8 cellular contexts compared by ENCODE assay signal in the genomic region with DNA sequence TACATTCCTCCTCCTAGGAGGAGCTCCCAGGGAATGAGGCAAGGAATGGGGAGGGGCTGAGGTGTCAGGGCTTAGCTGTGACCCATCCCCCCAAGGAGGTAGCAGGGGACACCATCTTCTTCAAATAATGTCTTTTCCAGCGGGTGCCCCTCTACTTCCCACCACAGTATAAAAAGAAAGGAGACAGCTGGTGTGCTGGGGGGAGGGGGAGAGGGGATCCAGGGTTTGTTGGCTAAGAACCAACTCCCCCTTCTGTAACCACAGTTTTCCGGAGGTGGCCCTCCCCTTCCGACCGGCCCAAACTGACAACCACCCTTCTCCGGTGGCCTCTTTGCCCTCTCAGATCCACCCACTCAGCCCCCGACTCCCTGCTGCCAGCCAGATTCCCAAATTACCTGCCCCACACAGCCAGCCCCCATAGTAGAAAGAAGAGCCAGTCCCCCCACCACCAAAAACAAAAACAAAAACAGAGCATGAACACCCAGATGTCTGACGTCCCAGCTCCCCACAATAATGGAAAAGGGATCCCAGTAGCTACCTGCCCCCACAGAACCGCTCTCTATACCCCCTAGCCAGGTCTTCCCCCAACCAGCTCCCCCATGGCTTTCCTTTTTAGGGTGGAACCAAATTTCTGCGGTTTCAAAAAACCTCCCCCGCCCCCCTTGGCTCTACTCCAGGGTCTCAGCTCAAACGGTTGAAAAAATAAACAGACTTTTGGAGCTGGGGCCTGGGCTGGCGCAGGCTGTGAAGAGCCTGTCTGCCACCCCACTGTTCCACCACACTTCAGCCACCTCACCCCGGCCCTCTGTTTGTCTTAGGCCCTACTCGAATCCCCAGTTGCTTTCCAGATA. TPM values are rescaled to one million over a fixed set of nuclear protein-coding genes. Genes with fewer than 3 reads are reported as not detected.
DNase-seq lines count a peak whose midpoint lies in the region; TF ChIP-seq lines count a peak whose summit lies in the region.

No MANE protein-coding gene starts in this region.

- H3K9me3 Mint-ChIP-seq in Calu3 (ENCODE audit: low read depth, unreplicated experiment), result no peaks in the 10 kb centered on the region
- H3K9me3 Mint-ChIP-seq in T-helper 1 cell treated with Interleukin-12 subunit alpha and Interleukin-12 subunit beta and Interleukin-4 antibody, amounts not matched to agents 30 μg/mL and 1 μg/mL, for 36 hours, result no peaks in the 10 kb centered on the region

- H3K4me3 Mint-ChIP-seq in Calu3 (ENCODE audit: low read depth, unreplicated experiment), result peak overlapping the region; percentile 78
- H3K4me3 Mint-ChIP-seq in T-helper 1 cell treated with Interleukin-12 subunit alpha and Interleukin-12 subunit beta and Interleukin-4 antibody, amounts not matched to agents 30 μg/mL and 1 μg/mL, for 36 hours, result peak overlapping the region; percentile 90

- BruUV-seq in Calu3 (replicated peaks; lab: Mats Ljungman, UMichigan), result no TSS peak

- peaks cover 84% of the 10 kb centered on the region for H3K36me3 Mint-ChIP-seq in Calu3 (ENCODE audit: insufficient read depth, unreplicated experiment)
- peaks cover 36% of the 10 kb centered on the region for H3K36me3 Mint-ChIP-seq in T-helper 1 cell treated with Interleukin-12 subunit alpha and Interleukin-12 subunit beta and Interleukin-4 antibody, amounts not matched to agents 30 μg/mL and 1 μg/mL, for 36 hours (ENCODE audit: low read depth)

- peaks cover 78% of the 10 kb centered on the region for H3K4me1 Mint-ChIP-seq in Calu3 (ENCODE audit: low read depth, unreplicated experiment)
- H3K4me1 Mint-ChIP-seq in T-helper 1 cell treated with Interleukin-12 subunit alpha and Interleukin-12 subunit beta and Interleukin-4 antibody, amounts not matched to agents 30 μg/mL and 1 μg/mL, for 36 hours (ENCODE audit: low read depth), result peaks cover 75% of the 10 kb centered on the region

- H3K27me3 Mint-ChIP-seq in Calu3 (ENCODE audit: unreplicated experiment), result no peaks in the 10 kb centered on the region
- H3K27me3 Mint-ChIP-seq in T-helper 1 cell treated with Interleukin-12 subunit alpha and Interleukin-12 subunit beta and Interleukin-4 antibody, amounts not matched to agents 30 μg/mL and 1 μg/mL, for 36 hours (ENCODE audit: low read depth), result no peaks in the 10 kb centered on the region

- TF ChIP-seq CTCF in Calu3 (IDR thresholded peaks at IDR 0.05; ENCODE audit: unreplicated experiment), result no peak
- no peak for TF ChIP-seq CTCF in astrocyte of the spinal cord (IDR thresholded peaks at IDR 0.05; ENCODE audit: low read depth, low read length)

- CTCF ChIA-PET in Calu3 (lab: Charles Lee), result interaction anchor here (0.8 to 2.5 kb wide), 8 partner anchors 13 to 90 kb away, joined by 4 to 10 read pairs (median 6); no protein-coding TSS in a partner anchor

- DNase-seq in Calu3 (peak; percentile 37), MV-4-11 (lab: John Stamatoyannopoulos, UW) (peak; percentile 81), astrocyte of the spinal cord (ENCODE audit: low read depth, low spot score) (peak; percentile 78), iPS-NIHi7 (ENCODE audit: extremely low spot score) (peak; percentile 80), kidney glomerular epithelial cell (lab: John Stamatoyannopoulos, UW) (no peak), foreskin melanocyte (no peak)
- peak; percentile 43 to 61 for DNase-seq in stimulated activated CD4-positive, alpha-beta T cell treated with anti-CD3 and anti-CD28 coated beads, Interleukin-1b, Interleukin-23, amount 100 ng/mL, for 4 hours (ENCODE audit: low read depth in 2 of 2)

- in situ Hi-C loops in astrocyte of the spinal cord (cut with HindIII; ENCODE audit: low sequenced_read_pairs), result no loop called here

- H3K27ac Mint-ChIP-seq in Calu3 (ENCODE audit: unreplicated experiment), result peak overlapping the region; percentile 73
- peak overlapping the region; percentile 83 for H3K27ac Mint-ChIP-seq in T-helper 1 cell treated with Interleukin-12 subunit alpha and Interleukin-12 subunit beta and Interleukin-4 antibody, amounts not matched to agents 30 μg/mL and 1 μg/mL, for 36 hours

- intact Hi-C loops in Calu3 (cut with micrococcal nuclease; ENCODE audit: unreplicated experiment), result no loop called here

- peak overlapping the region; percentile 93 for H3K4me3 ChIP-seq in astrocyte of the spinal cord (ENCODE audit: low read depth, low read length)

RNA-seq across cellular contexts. Expression of a gene that starts 2.1 kb away (rescaled TPM):
- 69.2 and 97.6 TPM in 2 replicates for total RNA-seq in Calu3 (2022)

RNA-seq across cellular contexts. Expression of a gene that starts 34.8 kb away (rescaled TPM):
- not detected in 2 replicates for total RNA-seq in Calu3 (2022)

RNA-seq across cellular contexts. Expression of a gene that starts 42.1 kb away (rescaled TPM):
- 99.3 and 107 TPM in 2 replicates for total RNA-seq in Calu3 (2022)

RNA-seq across cellular contexts. Expression of a gene that starts 44.5 kb away (rescaled TPM):
- 215 and 246 TPM in 2 replicates for total RNA-seq in Calu3 (2022)

Comparison
In these comparisons a context has a peak if more than half of its experiments do, and no peak if none do; other contexts are left out.
1. DNase-seq: peak in Calu3 (single experiment), MV-4-11 (single experiment), astrocyte of the spinal cord (single experiment), iPS-NIHi7 (single experiment) and stimulated activated CD4-positive, alpha-beta T cell treated with anti-CD3 and anti-CD28 coated beads, Interleukin-1b, Interleukin-23, amount 100 ng/mL, for 4 hours (2 of 2); none in kidney glomerular epithelial cell (single experiment) and foreskin melanocyte (single experiment).